1 cellular context compared by ENCODE assay signal in the genomic region with DNA sequence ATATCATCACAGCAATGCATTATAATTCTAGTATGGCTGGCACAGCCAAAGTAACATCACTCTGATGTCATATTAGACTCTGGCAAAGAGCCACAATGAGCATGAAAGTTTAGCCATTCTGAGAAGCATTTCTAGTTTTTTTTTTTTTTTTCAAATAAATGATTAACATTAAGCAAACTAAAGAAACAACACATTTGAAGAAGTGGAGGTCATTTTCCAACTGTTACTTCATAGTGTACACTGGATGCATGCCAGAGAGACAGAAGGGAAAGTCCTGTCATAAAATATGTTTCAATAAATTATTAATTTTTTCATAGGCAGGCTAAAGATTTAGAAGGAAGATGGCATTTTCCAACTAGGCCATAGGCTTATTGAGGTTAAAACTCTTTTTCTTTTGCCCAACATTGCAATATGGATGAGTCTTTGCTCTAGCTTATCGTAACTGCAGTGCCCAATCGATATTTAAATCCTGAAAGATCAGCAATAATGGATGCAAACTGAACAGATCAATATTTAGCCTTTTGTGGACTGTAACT.
TF ChIP-seq lines count a peak whose summit lies in the region.

No MANE protein-coding gene starts in this region.

TF ChIP-seq in HepG2, 621 proteins besides CTCF, POLR2A, EP300 and RAD21 (continued from another document and continues in another):
- TF ChIP-seq, protein P1, sequence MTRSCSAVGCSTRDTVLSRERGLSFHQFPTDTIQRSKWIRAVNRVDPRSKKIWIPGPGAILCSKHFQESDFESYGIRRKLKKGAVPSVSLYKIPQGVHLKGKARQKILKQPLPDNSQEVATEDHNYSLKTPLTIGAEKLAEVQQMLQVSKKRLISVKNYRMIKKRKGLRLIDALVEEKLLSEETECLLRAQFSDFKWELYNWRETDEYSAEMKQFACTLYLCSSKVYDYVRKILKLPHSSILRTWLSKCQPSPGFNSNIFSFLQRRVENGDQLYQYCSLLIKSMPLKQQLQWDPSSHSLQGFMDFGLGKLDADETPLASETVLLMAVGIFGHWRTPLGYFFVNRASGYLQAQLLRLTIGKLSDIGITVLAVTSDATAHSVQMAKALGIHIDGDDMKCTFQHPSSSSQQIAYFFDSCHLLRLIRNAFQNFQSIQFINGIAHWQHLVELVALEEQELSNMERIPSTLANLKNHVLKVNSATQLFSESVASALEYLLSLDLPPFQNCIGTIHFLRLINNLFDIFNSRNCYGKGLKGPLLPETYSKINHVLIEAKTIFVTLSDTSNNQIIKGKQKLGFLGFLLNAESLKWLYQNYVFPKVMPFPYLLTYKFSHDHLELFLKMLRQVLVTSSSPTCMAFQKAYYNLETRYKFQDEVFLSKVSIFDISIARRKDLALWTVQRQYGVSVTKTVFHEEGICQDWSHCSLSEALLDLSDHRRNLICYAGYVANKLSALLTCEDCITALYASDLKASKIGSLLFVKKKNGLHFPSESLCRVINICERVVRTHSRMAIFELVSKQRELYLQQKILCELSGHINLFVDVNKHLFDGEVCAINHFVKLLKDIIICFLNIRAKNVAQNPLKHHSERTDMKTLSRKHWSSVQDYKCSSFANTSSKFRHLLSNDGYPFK (CRISPR knock-in tag; IDR thresholded peaks at IDR 0.05; ENCODE audit: borderline replicate concordance): no peak
- TF ChIP-seq ONECUT2 (CRISPR knock-in tag; IDR thresholded peaks at IDR 0.05): peak; percentile 97
- 0 out of 2 replicates have a peak, but pooled peaks have one; percentile 37 for TF ChIP-seq KLF9 (CRISPR knock-in tag; IDR thresholded peaks at IDR 0.05; ENCODE audit: low read depth)
- TF ChIP-seq, protein P2, sequence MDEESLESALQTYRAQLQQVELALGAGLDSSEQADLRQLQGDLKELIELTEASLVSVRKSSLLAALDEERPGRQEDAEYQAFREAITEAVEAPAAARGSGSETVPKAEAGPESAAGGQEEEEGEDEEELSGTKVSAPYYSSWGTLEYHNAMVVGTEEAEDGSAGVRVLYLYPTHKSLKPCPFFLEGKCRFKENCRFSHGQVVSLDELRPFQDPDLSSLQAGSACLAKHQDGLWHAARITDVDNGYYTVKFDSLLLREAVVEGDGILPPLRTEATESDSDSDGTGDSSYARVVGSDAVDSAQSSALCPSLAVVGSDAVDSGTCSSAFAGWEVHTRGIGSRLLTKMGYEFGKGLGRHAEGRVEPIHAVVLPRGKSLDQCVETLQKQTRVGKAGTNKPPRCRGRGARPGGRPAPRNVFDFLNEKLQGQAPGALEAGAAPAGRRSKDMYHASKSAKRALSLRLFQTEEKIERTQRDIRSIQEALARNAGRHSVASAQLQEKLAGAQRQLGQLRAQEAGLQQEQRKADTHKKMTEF (CRISPR knock-in tag; IDR thresholded peaks at IDR 0.05): peak; percentile 78; the same call in 1 of the 2 replicates
- TF ChIP-seq, protein P3, sequence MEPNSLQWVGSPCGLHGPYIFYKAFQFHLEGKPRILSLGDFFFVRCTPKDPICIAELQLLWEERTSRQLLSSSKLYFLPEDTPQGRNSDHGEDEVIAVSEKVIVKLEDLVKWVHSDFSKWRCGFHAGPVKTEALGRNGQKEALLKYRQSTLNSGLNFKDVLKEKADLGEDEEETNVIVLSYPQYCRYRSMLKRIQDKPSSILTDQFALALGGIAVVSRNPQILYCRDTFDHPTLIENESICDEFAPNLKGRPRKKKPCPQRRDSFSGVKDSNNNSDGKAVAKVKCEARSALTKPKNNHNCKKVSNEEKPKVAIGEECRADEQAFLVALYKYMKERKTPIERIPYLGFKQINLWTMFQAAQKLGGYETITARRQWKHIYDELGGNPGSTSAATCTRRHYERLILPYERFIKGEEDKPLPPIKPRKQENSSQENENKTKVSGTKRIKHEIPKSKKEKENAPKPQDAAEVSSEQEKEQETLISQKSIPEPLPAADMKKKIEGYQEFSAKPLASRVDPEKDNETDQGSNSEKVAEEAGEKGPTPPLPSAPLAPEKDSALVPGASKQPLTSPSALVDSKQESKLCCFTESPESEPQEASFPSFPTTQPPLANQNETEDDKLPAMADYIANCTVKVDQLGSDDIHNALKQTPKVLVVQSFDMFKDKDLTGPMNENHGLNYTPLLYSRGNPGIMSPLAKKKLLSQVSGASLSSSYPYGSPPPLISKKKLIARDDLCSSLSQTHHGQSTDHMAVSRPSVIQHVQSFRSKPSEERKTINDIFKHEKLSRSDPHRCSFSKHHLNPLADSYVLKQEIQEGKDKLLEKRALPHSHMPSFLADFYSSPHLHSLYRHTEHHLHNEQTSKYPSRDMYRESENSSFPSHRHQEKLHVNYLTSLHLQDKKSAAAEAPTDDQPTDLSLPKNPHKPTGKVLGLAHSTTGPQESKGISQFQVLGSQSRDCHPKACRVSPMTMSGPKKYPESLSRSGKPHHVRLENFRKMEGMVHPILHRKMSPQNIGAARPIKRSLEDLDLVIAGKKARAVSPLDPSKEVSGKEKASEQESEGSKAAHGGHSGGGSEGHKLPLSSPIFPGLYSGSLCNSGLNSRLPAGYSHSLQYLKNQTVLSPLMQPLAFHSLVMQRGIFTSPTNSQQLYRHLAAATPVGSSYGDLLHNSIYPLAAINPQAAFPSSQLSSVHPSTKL (CRISPR knock-in tag; IDR thresholded peaks at IDR 0.05): peak; percentile 91
- TF ChIP-seq, protein P4, sequence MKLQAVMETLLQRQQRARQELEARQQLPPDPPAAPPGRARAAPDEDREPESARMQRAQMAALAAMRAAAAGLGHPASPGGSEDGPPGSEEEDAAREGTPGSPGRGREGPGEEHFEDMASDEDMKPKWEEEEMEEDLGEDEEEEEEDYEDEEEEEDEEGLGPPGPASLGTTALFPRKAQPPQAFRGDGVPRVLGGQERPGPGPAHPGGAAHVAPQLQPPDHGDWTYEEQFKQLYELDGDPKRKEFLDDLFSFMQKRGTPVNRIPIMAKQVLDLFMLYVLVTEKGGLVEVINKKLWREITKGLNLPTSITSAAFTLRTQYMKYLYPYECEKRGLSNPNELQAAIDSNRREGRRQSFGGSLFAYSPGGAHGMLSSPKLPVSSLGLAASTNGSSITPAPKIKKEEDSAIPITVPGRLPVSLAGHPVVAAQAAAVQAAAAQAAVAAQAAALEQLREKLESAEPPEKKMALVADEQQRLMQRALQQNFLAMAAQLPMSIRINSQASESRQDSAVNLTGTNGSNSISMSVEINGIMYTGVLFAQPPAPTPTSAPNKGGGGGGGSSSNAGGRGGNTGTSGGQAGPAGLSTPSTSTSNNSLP (IDR thresholded peaks at IDR 0.05; ENCODE audit: low read depth, low read length): peak; percentile 86; the same call in 1 of the 2 replicates
- TF ChIP-seq ELF3 (CRISPR knock-in tag; IDR thresholded peaks at IDR 0.05): peak; percentile 57
- TF ChIP-seq, protein P5, sequence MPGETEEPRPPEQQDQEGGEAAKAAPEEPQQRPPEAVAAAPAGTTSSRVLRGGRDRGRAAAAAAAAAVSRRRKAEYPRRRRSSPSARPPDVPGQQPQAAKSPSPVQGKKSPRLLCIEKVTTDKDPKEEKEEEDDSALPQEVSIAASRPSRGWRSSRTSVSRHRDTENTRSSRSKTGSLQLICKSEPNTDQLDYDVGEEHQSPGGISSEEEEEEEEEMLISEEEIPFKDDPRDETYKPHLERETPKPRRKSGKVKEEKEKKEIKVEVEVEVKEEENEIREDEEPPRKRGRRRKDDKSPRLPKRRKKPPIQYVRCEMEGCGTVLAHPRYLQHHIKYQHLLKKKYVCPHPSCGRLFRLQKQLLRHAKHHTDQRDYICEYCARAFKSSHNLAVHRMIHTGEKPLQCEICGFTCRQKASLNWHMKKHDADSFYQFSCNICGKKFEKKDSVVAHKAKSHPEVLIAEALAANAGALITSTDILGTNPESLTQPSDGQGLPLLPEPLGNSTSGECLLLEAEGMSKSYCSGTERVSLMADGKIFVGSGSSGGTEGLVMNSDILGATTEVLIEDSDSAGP (CRISPR knock-in tag; IDR thresholded peaks at IDR 0.05; ENCODE audit: borderline replicate concordance): no peak
- peak; percentile 83 for TF ChIP-seq NCOR1 (IDR thresholded peaks at IDR 0.05; ENCODE audit: borderline replicate concordance, low read length)
- TF ChIP-seq, protein P6, sequence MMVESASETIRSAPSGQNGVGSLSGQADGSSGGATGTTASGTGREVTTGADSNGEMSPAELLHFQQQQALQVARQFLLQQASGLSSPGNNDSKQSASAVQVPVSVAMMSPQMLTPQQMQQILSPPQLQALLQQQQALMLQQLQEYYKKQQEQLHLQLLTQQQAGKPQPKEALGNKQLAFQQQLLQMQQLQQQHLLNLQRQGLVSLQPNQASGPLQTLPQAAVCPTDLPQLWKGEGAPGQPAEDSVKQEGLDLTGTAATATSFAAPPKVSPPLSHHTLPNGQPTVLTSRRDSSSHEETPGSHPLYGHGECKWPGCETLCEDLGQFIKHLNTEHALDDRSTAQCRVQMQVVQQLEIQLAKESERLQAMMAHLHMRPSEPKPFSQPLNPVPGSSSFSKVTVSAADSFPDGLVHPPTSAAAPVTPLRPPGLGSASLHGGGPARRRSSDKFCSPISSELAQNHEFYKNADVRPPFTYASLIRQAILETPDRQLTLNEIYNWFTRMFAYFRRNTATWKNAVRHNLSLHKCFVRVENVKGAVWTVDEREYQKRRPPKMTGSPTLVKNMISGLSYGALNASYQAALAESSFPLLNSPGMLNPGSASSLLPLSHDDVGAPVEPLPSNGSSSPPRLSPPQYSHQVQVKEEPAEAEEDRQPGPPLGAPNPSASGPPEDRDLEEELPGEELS (CRISPR knock-in tag; IDR thresholded peaks at IDR 0.05): peak; percentile 53
- no peak for TF ChIP-seq ZNF282 (IDR thresholded peaks at IDR 0.05; ENCODE audit: partially characterized antibody)
- TF ChIP-seq, protein P7, sequence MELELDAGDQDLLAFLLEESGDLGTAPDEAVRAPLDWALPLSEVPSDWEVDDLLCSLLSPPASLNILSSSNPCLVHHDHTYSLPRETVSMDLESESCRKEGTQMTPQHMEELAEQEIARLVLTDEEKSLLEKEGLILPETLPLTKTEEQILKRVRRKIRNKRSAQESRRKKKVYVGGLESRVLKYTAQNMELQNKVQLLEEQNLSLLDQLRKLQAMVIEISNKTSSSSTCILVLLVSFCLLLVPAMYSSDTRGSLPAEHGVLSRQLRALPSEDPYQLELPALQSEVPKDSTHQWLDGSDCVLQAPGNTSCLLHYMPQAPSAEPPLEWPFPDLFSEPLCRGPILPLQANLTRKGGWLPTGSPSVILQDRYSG (CRISPR knock-in tag; IDR thresholded peaks at IDR 0.05): no peak
- TF ChIP-seq ZNF24 (IDR thresholded peaks at IDR 0.05): 0 out of 2 replicates have a peak, but pooled peaks have one; percentile 24
- TF ChIP-seq ASH2L (IDR thresholded peaks at IDR 0.05; ENCODE audit: insufficient read length, low read depth, low read length): peak; percentile 81
- 0 out of 2 replicates have a peak, but pooled peaks have one; percentile 20 for TF ChIP-seq MED1 (CRISPR knock-in tag; IDR thresholded peaks at IDR 0.05)
- TF ChIP-seq, protein P8, sequence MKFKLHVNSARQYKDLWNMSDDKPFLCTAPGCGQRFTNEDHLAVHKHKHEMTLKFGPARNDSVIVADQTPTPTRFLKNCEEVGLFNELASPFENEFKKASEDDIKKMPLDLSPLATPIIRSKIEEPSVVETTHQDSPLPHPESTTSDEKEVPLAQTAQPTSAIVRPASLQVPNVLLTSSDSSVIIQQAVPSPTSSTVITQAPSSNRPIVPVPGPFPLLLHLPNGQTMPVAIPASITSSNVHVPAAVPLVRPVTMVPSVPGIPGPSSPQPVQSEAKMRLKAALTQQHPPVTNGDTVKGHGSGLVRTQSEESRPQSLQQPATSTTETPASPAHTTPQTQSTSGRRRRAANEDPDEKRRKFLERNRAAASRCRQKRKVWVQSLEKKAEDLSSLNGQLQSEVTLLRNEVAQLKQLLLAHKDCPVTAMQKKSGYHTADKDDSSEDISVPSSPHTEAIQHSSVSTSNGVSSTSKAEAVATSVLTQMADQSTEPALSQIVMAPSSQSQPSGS (CRISPR knock-in tag; IDR thresholded peaks at IDR 0.05): 0 out of 2 replicates have a peak, but pooled peaks have one; percentile 66
- no peak for TF ChIP-seq ZKSCAN8 (CRISPR knock-in tag; IDR thresholded peaks at IDR 0.05; ENCODE audit: borderline replicate concordance)
- TF ChIP-seq, protein P9, sequence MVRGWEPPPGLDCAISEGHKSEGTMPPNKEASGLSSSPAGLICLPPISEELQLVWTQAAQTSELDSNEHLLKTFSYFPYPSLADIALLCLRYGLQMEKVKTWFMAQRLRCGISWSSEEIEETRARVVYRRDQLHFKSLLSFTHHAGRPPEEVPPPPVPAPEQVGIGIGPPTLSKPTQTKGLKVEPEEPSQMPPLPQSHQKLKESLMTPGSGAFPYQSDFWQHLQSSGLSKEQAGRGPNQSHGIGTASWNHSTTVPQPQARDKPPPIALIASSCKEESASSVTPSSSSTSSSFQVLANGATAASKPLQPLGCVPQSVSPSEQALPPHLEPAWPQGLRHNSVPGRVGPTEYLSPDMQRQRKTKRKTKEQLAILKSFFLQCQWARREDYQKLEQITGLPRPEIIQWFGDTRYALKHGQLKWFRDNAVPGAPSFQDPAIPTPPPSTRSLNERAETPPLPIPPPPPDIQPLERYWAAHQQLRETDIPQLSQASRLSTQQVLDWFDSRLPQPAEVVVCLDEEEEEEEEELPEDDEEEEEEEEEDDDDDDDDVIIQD (CRISPR knock-in tag; IDR thresholded peaks at IDR 0.05; ENCODE audit: low read depth): peak; percentile 96
- TF ChIP-seq NFIB (CRISPR knock-in tag; IDR thresholded peaks at IDR 0.05; ENCODE audit: borderline replicate concordance): no peak
- peak; percentile 78 for TF ChIP-seq CEBPG (CRISPR knock-in tag; IDR thresholded peaks at IDR 0.05)
- TF ChIP-seq MAFK (conservative IDR thresholded peaks at IDR 0.05 in 1 of 2, IDR thresholded peaks at IDR 0.05 in 1 of 2; ENCODE audit: low read length in 2 of 2): peak; percentile 82 to 89
- TF ChIP-seq ZNF562 (CRISPR knock-in tag; IDR thresholded peaks at IDR 0.05; ENCODE audit: borderline replicate concordance): no peak
- peak; percentile 71 for TF ChIP-seq BCL6 (CRISPR knock-in tag; IDR thresholded peaks at IDR 0.05)
- TF ChIP-seq ARNTL (CRISPR knock-in tag; IDR thresholded peaks at IDR 0.05): 0 out of 2 replicates have a peak, but pooled peaks have one; percentile 20
- TF ChIP-seq, protein P10, sequence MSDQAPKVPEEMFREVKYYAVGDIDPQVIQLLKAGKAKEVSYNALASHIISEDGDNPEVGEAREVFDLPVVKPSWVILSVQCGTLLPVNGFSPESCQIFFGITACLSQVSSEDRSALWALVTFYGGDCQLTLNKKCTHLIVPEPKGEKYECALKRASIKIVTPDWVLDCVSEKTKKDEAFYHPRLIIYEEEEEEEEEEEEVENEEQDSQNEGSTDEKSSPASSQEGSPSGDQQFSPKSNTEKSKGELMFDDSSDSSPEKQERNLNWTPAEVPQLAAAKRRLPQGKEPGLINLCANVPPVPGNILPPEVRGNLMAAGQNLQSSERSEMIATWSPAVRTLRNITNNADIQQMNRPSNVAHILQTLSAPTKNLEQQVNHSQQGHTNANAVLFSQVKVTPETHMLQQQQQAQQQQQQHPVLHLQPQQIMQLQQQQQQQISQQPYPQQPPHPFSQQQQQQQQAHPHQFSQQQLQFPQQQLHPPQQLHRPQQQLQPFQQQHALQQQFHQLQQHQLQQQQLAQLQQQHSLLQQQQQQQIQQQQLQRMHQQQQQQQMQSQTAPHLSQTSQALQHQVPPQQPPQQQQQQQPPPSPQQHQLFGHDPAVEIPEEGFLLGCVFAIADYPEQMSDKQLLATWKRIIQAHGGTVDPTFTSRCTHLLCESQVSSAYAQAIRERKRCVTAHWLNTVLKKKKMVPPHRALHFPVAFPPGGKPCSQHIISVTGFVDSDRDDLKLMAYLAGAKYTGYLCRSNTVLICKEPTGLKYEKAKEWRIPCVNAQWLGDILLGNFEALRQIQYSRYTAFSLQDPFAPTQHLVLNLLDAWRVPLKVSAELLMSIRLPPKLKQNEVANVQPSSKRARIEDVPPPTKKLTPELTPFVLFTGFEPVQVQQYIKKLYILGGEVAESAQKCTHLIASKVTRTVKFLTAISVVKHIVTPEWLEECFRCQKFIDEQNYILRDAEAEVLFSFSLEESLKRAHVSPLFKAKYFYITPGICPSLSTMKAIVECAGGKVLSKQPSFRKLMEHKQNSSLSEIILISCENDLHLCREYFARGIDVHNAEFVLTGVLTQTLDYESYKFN (CRISPR knock-in tag; conservative IDR thresholded peaks at IDR 0.05): peak; percentile 88
- TF ChIP-seq HOXA3 (CRISPR knock-in tag; IDR thresholded peaks at IDR 0.05): peak; percentile 63; the same call in 1 of the 2 replicates
- no peak; the same call in 1 of the 2 replicates for TF ChIP-seq SOX13 (IDR thresholded peaks at IDR 0.05)
- TF ChIP-seq SOX13 (CRISPR knock-in tag; conservative IDR thresholded peaks at IDR 0.05 in 1 of 2, IDR thresholded peaks at IDR 0.05 in 1 of 2): peak in 1 of 2 experiments; percentile 78; a peak in 1 of 4 replicates
- peak; percentile 10 for TF ChIP-seq YY1 (IDR thresholded peaks at IDR 0.05; ENCODE audit: insufficient read depth, insufficient replicate concordance, low read depth, low read length)
